Comparison of ENCODE assay signal across 17 cellular contexts in the genomic region with DNA sequence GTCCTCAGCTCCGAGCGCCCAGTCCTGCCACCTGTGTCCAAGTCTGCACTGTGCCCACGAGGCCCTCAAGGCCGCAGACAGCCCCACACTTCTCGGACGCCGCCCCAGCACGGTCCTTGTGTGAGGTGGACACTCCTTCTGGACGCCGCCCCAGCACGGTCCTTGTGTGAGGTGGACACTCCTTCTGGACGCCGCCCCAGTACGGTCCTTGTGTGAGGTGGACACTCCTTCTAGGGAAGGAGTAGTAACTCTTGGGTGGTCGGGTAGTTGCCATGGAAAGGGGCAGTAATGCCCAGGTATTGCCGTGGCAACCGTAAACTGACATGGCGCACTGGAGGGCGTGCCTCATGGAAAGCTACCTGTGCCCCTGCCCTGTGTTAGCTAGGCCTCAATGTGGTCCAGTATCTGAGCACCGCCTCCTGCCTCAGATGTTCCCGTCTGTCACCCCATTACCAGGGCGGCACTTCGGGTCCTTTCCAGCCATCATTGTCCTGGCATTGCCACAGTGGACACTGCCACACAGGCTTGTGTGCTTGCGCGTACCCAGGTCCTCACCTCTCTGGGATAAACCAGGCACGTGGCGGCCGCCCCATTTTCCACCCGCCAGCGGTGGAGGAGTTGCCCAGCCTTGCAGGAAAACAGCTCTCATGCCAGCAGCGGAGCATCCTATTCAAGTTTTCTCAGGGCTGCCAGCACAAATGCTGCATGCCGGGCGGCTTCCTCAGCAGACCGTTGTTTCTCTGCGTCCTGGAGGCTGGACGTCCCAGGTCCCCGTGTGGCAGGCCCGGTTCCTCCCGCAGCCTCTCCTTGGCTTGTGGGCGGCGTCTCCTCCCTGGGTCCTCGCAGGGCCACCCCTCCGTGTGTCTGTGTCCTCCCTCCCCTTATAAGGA. TPM values are rescaled to one million over a fixed set of nuclear protein-coding genes. Genes with fewer than 3 reads are reported as not detected.
A peak's percentile ranks its signal among the peaks of the same experiment; 100 is the strongest.
DNase-seq lines count a peak whose midpoint lies in the region; ATAC-seq, FAIRE-seq and TF ChIP-seq lines count a peak whose summit lies in the region.
"Had no signal": no experiment of that assay in that cellular context is flagged by ENCODE, and none has a peak within 500 bp of the region (broad histone marks: within the 10 kb centered on the region; RNA-seq: fewer than 3 reads in every experiment).

No MANE protein-coding gene starts in this region.

- H3K27me3 ChIP-seq in BE2C (no peaks in the 10 kb centered on the region), HUES6 (ENCODE audit: control insufficient read depth, insufficient read depth, low read length) (no peaks in the 10 kb centered on the region), pancreas (no peaks in the 10 kb centered on the region), Karpas-422 (ENCODE audit: low read length) (no peaks in the 10 kb centered on the region)

- no peak overlapping the region for H3K4me3 ChIP-seq in BE2C (ENCODE audit: low read depth, low read length)
- H3K4me3 ChIP-seq in HUES6 (ENCODE audit: low read depth, low read length): no peak overlapping the region; the same call in 1 of the 2 replicates
- H3K4me3 ChIP-seq in pancreas: peak overlapping the region in 2 of 4 donors; percentile 22 to 28
- H3K4me3 ChIP-seq in Karpas-422 (ENCODE audit: low read length): no peak overlapping the region

- H3K4me1 ChIP-seq in BE2C (no peaks in the 10 kb centered on the region), HUES6 (ENCODE audit: control insufficient read depth, insufficient read depth, low read length) (peaks cover 47% of the 10 kb centered on the region), pancreas (peaks cover 0 to 2% (median 0%) of the 10 kb centered on the region in 3 donors), Karpas-422 (ENCODE audit: low read length) (no peaks in the 10 kb centered on the region)

- TF ChIP-seq CTCF in BE2C (IDR thresholded peaks at IDR 0.05; ENCODE audit: low read depth, low read length) (no peak), pancreas (IDR thresholded peaks at IDR 0.05) (no peak)

- 49 to 61% methylated on average over 43 of the region's 43 CpGs for WGBS in pancreas, 2 donors

- no peak for ATAC-seq in left ventricle myocardium superior
- no peak for ATAC-seq in pancreas
- ATAC-seq in GM21381 (IDR thresholded peaks at IDR 0.05; ENCODE audit: unreplicated experiment): no peak
- no peak for ATAC-seq in HG03457 (IDR thresholded peaks at IDR 0.05; ENCODE audit: unreplicated experiment)
- ATAC-seq: naive thymus-derived CD4-positive, alpha-beta T cell had no signal

- intact Hi-C loops in left ventricle myocardium superior (cut with micrococcal nuclease): no loop called here
- intact Hi-C loops in pancreas (cut with DNase I): no loop called here

- H3K27ac ChIP-seq in HUES6 (ENCODE audit: low read depth, low read length): peak overlapping the region; percentile 81; the same call in 1 of the 2 replicates
- peak overlapping the region; percentile 84 to 91 (median 90) for H3K27ac ChIP-seq in pancreas
- H3K27ac ChIP-seq in Karpas-422 (ENCODE audit: low read length): no peak overlapping the region

- FAIRE-seq in pancreas (lab: Jason Lieb, UNC): no peak
- FAIRE-seq: bronchial epithelial cell had no signal

- DNase-seq in BE2C (peak; percentile 11), left ventricle myocardium superior (peak; percentile 26), pancreas (peak in 2 of 6 donors; percentile 54 to 63), Karpas-422 (no peak), NCI-H524 treated with DMSO at 0.1 percent for 48 hours (lab: John Stamatoyannopoulos, UW) (no peak)
- DNase-seq: activated CD4-positive, alpha-beta T cell treated with anti-CD3 and anti-CD28 coated beads, Interleukin-2, amount 50 U/mL, for 4 hours; activated T-cell treated with anti-CD3 and anti-CD28 coated beads, Interleukin-2, amount 50 U/mL, for 24 hours; Calu3; GF-D8; Kasumi-1; naive thymus-derived CD4-positive, alpha-beta T cell; NCI-H146; NCI-H446 had no signal

- H2AFZ ChIP-seq in Karpas-422 (ENCODE audit: low read length): no peak overlapping the region

- H3K79me2 ChIP-seq in Karpas-422 (ENCODE audit: low read length): no peaks in the 10 kb centered on the region

- no peaks in the 10 kb centered on the region for H3K9me3 ChIP-seq in BE2C
- H3K9me3 ChIP-seq in HUES6 (ENCODE audit: control insufficient read depth, insufficient read depth, low read depth, low read length): no peaks in the 10 kb centered on the region
- H3K9me3 ChIP-seq in pancreas: no peaks in the 10 kb centered on the region
- H3K9me3 ChIP-seq in Karpas-422 (ENCODE audit: low read length): no peaks in the 10 kb centered on the region

- H3K9ac ChIP-seq in HUES6 (ENCODE audit: low read length): peak overlapping the region; percentile 82
- H3K9ac ChIP-seq in Karpas-422 (ENCODE audit: low read length): no peak overlapping the region

- H3K4me2 ChIP-seq in Karpas-422 (ENCODE audit: low read depth, low read length, poor library complexity, severe bottlenecking): no peak overlapping the region

- H4K20me1 ChIP-seq in Karpas-422 (ENCODE audit: insufficient read depth, low read depth, low read length): no peaks in the 10 kb centered on the region

- H3K36me3 ChIP-seq in BE2C (no peaks in the 10 kb centered on the region), HUES6 (ENCODE audit: control insufficient read depth, insufficient read depth, low read length) (no peaks in the 10 kb centered on the region), pancreas (no peaks in the 10 kb centered on the region), Karpas-422 (ENCODE audit: insufficient read depth, low read length) (no peaks in the 10 kb centered on the region)

- no peaks in the 10 kb centered on the region for H3K9me2 ChIP-seq in Karpas-422 (replicated peaks; ENCODE audit: insufficient read depth, low read length)

RNA-seq across cellular contexts. Expression of a gene that starts 40.7 kb away (rescaled TPM):
- 83.0 TPM for polyA plus RNA-seq in BE2C (2012; ENCODE audit: insufficient read depth, insufficient read length, low read depth)
- total RNA-seq in left ventricle myocardium superior (15.7 TPM), pancreas (10 to 100 TPM; 10.1 to 22.5 (median 13.5) TPM)
- 10 to 100 TPM; 42.5 to 46.9 TPM for polyA plus RNA-seq in pancreas
- total RNA-seq in Karpas-422 (2014; rRNA removed; shearing (Covaris generic); ENCODE audit: low replicate concordance): 10.5 and 18.0 TPM in 2 replicates

Comparison
In these comparisons a context has a peak if more than half of its experiments do, and no peak if none do; other contexts are left out.
1. DNase-seq: peak in BE2C (single experiment) and left ventricle myocardium superior (single experiment); none in Karpas-422 (single experiment) and NCI-H524 treated with DMSO at 0.1 percent for 48 hours (single experiment).